In genomic region chr7:32033006-32033405, GRCh38 we compare ENCODE assay signal across 21 cellular contexts. TPM values are rescaled to one million over a fixed set of nuclear protein-coding genes. Genes with fewer than 3 reads are reported as not detected.
"Had no signal": no experiment of that assay in that cellular context is flagged by ENCODE, and none has a peak within 500 bp of the region (broad histone marks: within the 10 kb centered on the region; RNA-seq: fewer than 3 reads in every experiment).

No MANE protein-coding gene starts in this region.

- H3K4me3 Mint-ChIP-seq: memory B cell; naive thymus-derived CD4-positive, alpha-beta T cell; stimulated activated naive B cell treated with anti-CD40 and anti-IgM and Interleukin-4, amounts not matched to agents 10 μg/mL and 1 μg/mL and 100 μg/mL, for 72 hours had no signal

- H3K36me3 ChIP-seq: ascending aorta, breast epithelium, ovary, sigmoid colon, thoracic aorta, upper lobe of left lung had no signal

- H3K27ac ChIP-seq: ascending aorta, ovary, psoas muscle, sigmoid colon, thoracic aorta, upper lobe of left lung, VCaP had no signal

- H3K36me3 Mint-ChIP-seq: memory B cell; stimulated activated naive B cell treated with anti-CD40 and anti-IgM and Interleukin-4, amounts not matched to agents 10 μg/mL and 1 μg/mL and 100 μg/mL, for 72 hours had no signal

- H3K27me3 ChIP-seq: ascending aorta, breast epithelium, ovary, sigmoid colon, upper lobe of left lung had no signal

- H3K9me3 Mint-ChIP-seq: stimulated activated naive B cell treated with anti-CD40 and anti-IgM and Interleukin-4, amounts not matched to agents 10 μg/mL and 1 μg/mL and 100 μg/mL, for 72 hours had no signal

- H3K27me3 Mint-ChIP-seq: memory B cell; stimulated activated naive B cell treated with anti-CD40 and anti-IgM and Interleukin-4, amounts not matched to agents 10 μg/mL and 1 μg/mL and 100 μg/mL, for 72 hours had no signal

- ATAC-seq: esophagus mucosa; naive thymus-derived CD4-positive, alpha-beta T cell; psoas muscle; stimulated activated naive B cell treated with anti-CD40 and anti-IgM and Interleukin-4, amounts not matched to agents 10 μg/mL and 1 μg/mL and 100 μg/mL, for 72 hours had no signal

- H3K4me1 ChIP-seq: ascending aorta, breast epithelium, psoas muscle, sigmoid colon, upper lobe of left lung had no signal

- H3K9me3 ChIP-seq: ascending aorta, breast epithelium, ovary, psoas muscle, sigmoid colon, thoracic aorta, upper lobe of left lung had no signal

- H3K27ac Mint-ChIP-seq: memory B cell; naive thymus-derived CD4-positive, alpha-beta T cell; stimulated activated naive B cell treated with anti-CD40 and anti-IgM and Interleukin-4, amounts not matched to agents 10 μg/mL and 1 μg/mL and 100 μg/mL, for 72 hours had no signal

- H3K4me1 Mint-ChIP-seq: memory B cell had no signal

- H3K4me3 ChIP-seq: ascending aorta, breast epithelium, ovary, psoas muscle, sigmoid colon, thoracic aorta, upper lobe of left lung had no signal

- DNase-seq: activated CD4-positive, alpha-beta T cell treated with anti-CD3 and anti-CD28 coated beads for 1 hour; activated CD8-positive, alpha-beta memory T cell treated with anti-CD3 and anti-CD28 coated beads for 24 hours; activated CD8-positive, alpha-beta memory T cell treated with anti-CD3 and anti-CD28 coated beads, Interleukin-2, amount 50 U/mL, for 48 hours; activated effector memory CD4-positive, alpha-beta T cell treated with Interleukin-2 at 50 U/mL for 16 hours; activated naive CD4-positive, alpha-beta T cell treated with anti-CD3 and anti-CD28 coated beads, Interleukin-2, amount 50 U/mL, for 16 hours; activated T-cell treated with anti-CD3 and anti-CD28 coated beads, Interleukin-2, amount 50 U/mL, for 48 hours; cerebellar nuclear complex; cortex of kidney; naive thymus-derived CD4-positive, alpha-beta T cell; ovary; psoas muscle; sigmoid colon; stimulated activated naive B cell treated with anti-CD40 and anti-IgM and Interleukin-4, amounts not matched to agents 10 μg/mL and 1 μg/mL and 100 μg/mL, for 72 hours; T-helper 2 cell; upper lobe of left lung had no signal

RNA-seq across cellular contexts. Expression of gene PDE1C, which starts 37.2 kb away (rescaled TPM):
- polyA plus RNA-seq: naive thymus-derived CD4-positive, alpha-beta T cell had no signal
